In the genomic region with DNA sequence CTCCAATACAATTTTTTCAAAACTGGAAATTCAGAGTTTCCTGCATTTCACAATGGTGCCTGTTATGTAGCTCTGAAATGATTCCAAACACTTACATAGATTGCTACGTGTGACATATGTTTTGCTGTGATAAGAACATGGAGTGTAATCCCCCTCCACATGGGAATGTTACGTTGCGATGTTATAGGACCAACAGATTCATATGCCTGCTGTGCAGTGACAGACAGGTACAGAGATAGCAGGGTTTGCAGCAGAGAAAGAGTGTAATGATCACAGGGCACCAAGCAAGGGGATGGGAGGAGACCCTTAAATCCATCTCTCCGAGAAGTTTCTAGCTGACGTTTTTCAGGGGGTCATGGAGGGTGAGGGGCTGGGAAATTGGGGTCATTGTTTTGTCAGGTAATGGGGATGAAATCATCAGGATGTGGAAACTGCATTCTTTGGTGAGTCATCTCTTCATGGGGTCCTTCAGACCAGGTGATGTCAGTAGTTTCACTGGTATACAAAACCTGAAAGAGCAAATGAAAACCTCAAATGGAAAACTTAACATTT, we compare ENCODE assay signal across 16 cellular contexts.
A peak's percentile ranks its signal among the peaks of the same experiment; 100 is the strongest.
DNase-seq lines count a peak whose midpoint lies in the region; ATAC-seq, FAIRE-seq and TF ChIP-seq lines count a peak whose summit lies in the region.
"Had no signal": no experiment of that assay in that cellular context is flagged by ENCODE, and none has a peak within 500 bp of the region (broad histone marks: within the 10 kb centered on the region; RNA-seq: fewer than 3 reads in every experiment).

No MANE protein-coding gene starts in this region.

- POLR2A ChIA-PET in GM10248 (lab: Yijun Ruan, JAX): no interaction called here

- peak; percentile 27 for ATAC-seq in left lung
- ATAC-seq in GM19023 (IDR thresholded peaks at IDR 0.05; ENCODE audit: unreplicated experiment): no peak

- CTCF ChIA-PET in GM10248 (lab: Yijun Ruan, JAX): interaction anchor here (1.4 to 2.1 kb wide), 5 partner anchors 10 to 375 kb away, joined by 3 to 8 read pairs (median 6); no protein-coding TSS in a partner anchor

- intact Hi-C loops in left lung (cut with DNase I): no loop called here
- intact Hi-C loops in activated T-helper 1 cell treated with anti-CD3 and anti-CD28 coated beads, Interleukin-12 subunit alpha, Interleukin-12 subunit beta, Interleukin-2, Interleukin-4 antibody, amounts not matched to agents 30 ng/mL and 10 ng/mL and 1 ng/mL, durations not matched to agents 14 hours and 24 hours and 36 hours (cut with micrococcal nuclease): no loop called here

- H3K4me3 Mint-ChIP-seq in activated T-helper 1 cell treated with anti-CD3 and anti-CD28 coated beads, Interleukin-12 subunit alpha, Interleukin-12 subunit beta, Interleukin-2, Interleukin-4 antibody, amounts not matched to agents 30 ng/mL and 10 ng/mL and 1 ng/mL, durations not matched to agents 14 hours and 24 hours and 36 hours: no peak overlapping the region
- H3K4me3 Mint-ChIP-seq: activated naive CD4-positive, alpha-beta T cell treated with anti-CD3 and anti-CD28 coated beads, Interleukin-2, amount 50 U/mL, for 24 hours; CD4-positive, CD25-positive, alpha-beta regulatory T cell; dendritic cell treated with granulocyte-macrophage colony-stimulating factor and Interleukin-4, amounts not matched to agents 40 ng/mL and 50 ng/mL, for 4 days; T-helper 1 cell treated with Interleukin-12 subunit alpha and Interleukin-12 subunit beta and Interleukin-4 antibody, amounts not matched to agents 30 μg/mL and 1 μg/mL, for 36 hours had no signal

- H3K4me1 Mint-ChIP-seq in activated T-helper 1 cell treated with anti-CD3 and anti-CD28 coated beads, Interleukin-12 subunit alpha, Interleukin-12 subunit beta, Interleukin-2, Interleukin-4 antibody, amounts not matched to agents 30 ng/mL and 10 ng/mL and 1 ng/mL, durations not matched to agents 14 hours and 24 hours and 36 hours (ENCODE audit: low read depth): peaks cover 7% of the 10 kb centered on the region
- H3K4me1 Mint-ChIP-seq: activated naive CD4-positive, alpha-beta T cell treated with anti-CD3 and anti-CD28 coated beads, Interleukin-2, amount 50 U/mL, for 24 hours; CD4-positive, CD25-positive, alpha-beta regulatory T cell had no signal

- no peaks in the 10 kb centered on the region for H3K27me3 ChIP-seq in HUES6 (ENCODE audit: control insufficient read depth, insufficient read depth, low read length)
- H3K27me3 ChIP-seq in bronchial epithelial cell (ENCODE audit: control insufficient read depth, insufficient read depth, low read length): no peaks in the 10 kb centered on the region
- H3K27me3 ChIP-seq in left lung: no peaks in the 10 kb centered on the region
- H3K27me3 ChIP-seq: stomach had no signal

- no peak for FAIRE-seq in bronchial epithelial cell (lab: Jason Lieb, UNC)
- FAIRE-seq: HTR-8/SVneo had no signal

- H3K36me3 ChIP-seq in HUES6 (ENCODE audit: control insufficient read depth, insufficient read depth, low read length) (no peaks in the 10 kb centered on the region), bronchial epithelial cell (ENCODE audit: control insufficient read depth, insufficient read depth, low read length) (no peaks in the 10 kb centered on the region), left lung (no peaks in the 10 kb centered on the region)
- H3K36me3 ChIP-seq: stomach had no signal

- no peaks in the 10 kb centered on the region for H3K9me3 ChIP-seq in HUES6 (ENCODE audit: control insufficient read depth, insufficient read depth, low read depth, low read length)
- H3K9me3 ChIP-seq in left lung: no peaks in the 10 kb centered on the region
- H3K9me3 ChIP-seq: stomach had no signal

- H3K4me1 ChIP-seq in HUES6 (ENCODE audit: control insufficient read depth, insufficient read depth, low read length) (peaks cover 29% of the 10 kb centered on the region), left lung (no peaks in the 10 kb centered on the region)
- H3K4me1 ChIP-seq: stomach had no signal

- no peaks in the 10 kb centered on the region for H3K27me3 Mint-ChIP-seq in activated T-helper 1 cell treated with anti-CD3 and anti-CD28 coated beads, Interleukin-12 subunit alpha, Interleukin-12 subunit beta, Interleukin-2, Interleukin-4 antibody, amounts not matched to agents 30 ng/mL and 10 ng/mL and 1 ng/mL, durations not matched to agents 14 hours and 24 hours and 36 hours (ENCODE audit: insufficient read depth)
- H3K27me3 Mint-ChIP-seq: activated naive CD4-positive, alpha-beta T cell treated with anti-CD3 and anti-CD28 coated beads, Interleukin-2, amount 50 U/mL, for 24 hours; dendritic cell treated with granulocyte-macrophage colony-stimulating factor and Interleukin-4, amounts not matched to agents 40 ng/mL and 50 ng/mL, for 4 days had no signal

- no peaks in the 10 kb centered on the region for H3K36me3 Mint-ChIP-seq in activated T-helper 1 cell treated with anti-CD3 and anti-CD28 coated beads, Interleukin-12 subunit alpha, Interleukin-12 subunit beta, Interleukin-2, Interleukin-4 antibody, amounts not matched to agents 30 ng/mL and 10 ng/mL and 1 ng/mL, durations not matched to agents 14 hours and 24 hours and 36 hours (ENCODE audit: low read depth)
- H3K36me3 Mint-ChIP-seq: activated naive CD4-positive, alpha-beta T cell treated with anti-CD3 and anti-CD28 coated beads, Interleukin-2, amount 50 U/mL, for 24 hours; CD4-positive, CD25-positive, alpha-beta regulatory T cell had no signal

- TF ChIP-seq CTCF in bronchial epithelial cell (IDR thresholded peaks at IDR 0.05; ENCODE audit: insufficient read depth, low read length, severe bottlenecking): no peak
- no peak for TF ChIP-seq CTCF in left lung (IDR thresholded peaks at IDR 0.05)
- TF ChIP-seq CTCF in GM10248 (IDR thresholded peaks at IDR 0.05; ENCODE audit: control extremely low read depth, extremely low read depth, low read depth, missing control alignments): no peak

- H3K27ac Mint-ChIP-seq in activated T-helper 1 cell treated with anti-CD3 and anti-CD28 coated beads, Interleukin-12 subunit alpha, Interleukin-12 subunit beta, Interleukin-2, Interleukin-4 antibody, amounts not matched to agents 30 ng/mL and 10 ng/mL and 1 ng/mL, durations not matched to agents 14 hours and 24 hours and 36 hours: no peak overlapping the region
- H3K27ac Mint-ChIP-seq: activated naive CD4-positive, alpha-beta T cell treated with anti-CD3 and anti-CD28 coated beads, Interleukin-2, amount 50 U/mL, for 24 hours; CD4-positive, CD25-positive, alpha-beta regulatory T cell; dendritic cell treated with granulocyte-macrophage colony-stimulating factor and Interleukin-4, amounts not matched to agents 40 ng/mL and 50 ng/mL, for 4 days; T-helper 1 cell treated with Interleukin-12 subunit alpha and Interleukin-12 subunit beta and Interleukin-4 antibody, amounts not matched to agents 30 μg/mL and 1 μg/mL, for 36 hours had no signal

- peak; percentile 8 for DNase-seq in EH (ENCODE audit: low read depth)
- DNase-seq in bronchial epithelial cell (ENCODE audit: low read depth): peak; percentile 89
- DNase-seq in left lung: no peak
- DNase-seq in activated T-helper 1 cell treated with anti-CD3 and anti-CD28 coated beads, Interleukin-12 subunit alpha, Interleukin-12 subunit beta, Interleukin-2, Interleukin-4 antibody, amounts not matched to agents 30 ng/mL and 10 ng/mL and 1 ng/mL, durations not matched to agents 14 hours and 24 hours and 36 hours (ENCODE audit: low spot score): no peak
- DNase-seq in SHP77 treated with DMSO at 0.1 percent for 48 hours (lab: John Stamatoyannopoulos, UW): no peak
- DNase-seq in GM10248 (ENCODE audit: extremely low spot score): no peak
- DNase-seq: activated CD4-positive, alpha-beta T cell treated with anti-CD3 and anti-CD28 coated beads, Interleukin-2, amount 50 U/mL, for 4 hours; CD4-positive, CD25-positive, alpha-beta regulatory T cell; posterior cingulate gyrus; stomach had no signal

- peak overlapping the region; percentile 60 for H3K9ac ChIP-seq in HUES6 (ENCODE audit: low read length)

- H3K27ac ChIP-seq in HUES6 (ENCODE audit: low read depth, low read length): no peak overlapping the region
- H3K27ac ChIP-seq in left lung: no peak overlapping the region
- H3K27ac ChIP-seq: stomach had no signal

- no peaks in the 10 kb centered on the region for H3K9me3 Mint-ChIP-seq in activated T-helper 1 cell treated with anti-CD3 and anti-CD28 coated beads, Interleukin-12 subunit alpha, Interleukin-12 subunit beta, Interleukin-2, Interleukin-4 antibody, amounts not matched to agents 30 ng/mL and 10 ng/mL and 1 ng/mL, durations not matched to agents 14 hours and 24 hours and 36 hours
- H3K9me3 Mint-ChIP-seq: activated naive CD4-positive, alpha-beta T cell treated with anti-CD3 and anti-CD28 coated beads, Interleukin-2, amount 50 U/mL, for 24 hours; dendritic cell treated with granulocyte-macrophage colony-stimulating factor and Interleukin-4, amounts not matched to agents 40 ng/mL and 50 ng/mL, for 4 days; T-helper 1 cell treated with Interleukin-12 subunit alpha and Interleukin-12 subunit beta and Interleukin-4 antibody, amounts not matched to agents 30 μg/mL and 1 μg/mL, for 36 hours had no signal

- H3K4me3 ChIP-seq in HUES6 (ENCODE audit: low read depth, low read length) (no peak overlapping the region), bronchial epithelial cell (ENCODE audit: low read depth, low read length) (no peak overlapping the region), left lung (no peak overlapping the region)
- H3K4me3 ChIP-seq: stomach had no signal

Comparison
In these comparisons a context has a peak if more than half of its experiments do, and no peak if none do; other contexts are left out.
1. DNase-seq: peak in EH (single experiment) and bronchial epithelial cell (single experiment); none in left lung (0 of 2), activated T-helper 1 cell treated with anti-CD3 and anti-CD28 coated beads, Interleukin-12 subunit alpha, Interleukin-12 subunit beta, Interleukin-2, Interleukin-4 antibody, amounts not matched to agents 30 ng/mL and 10 ng/mL and 1 ng/mL, durations not matched to agents 14 hours and 24 hours and 36 hours (single experiment), SHP77 treated with DMSO at 0.1 percent for 48 hours (single experiment) and GM10248 (single experiment).